Comparison of ENCODE assay signal across 8 cellular contexts in genomic region chr12:94875525-94875924, GRCh38.
DNase-seq lines count a peak whose midpoint lies in the region; ATAC-seq and TF ChIP-seq lines count a peak whose summit lies in the region.

No MANE protein-coding gene starts in this region.

- no peaks in the 10 kb centered on the region for H3K4me1 ChIP-seq in OCI-LY1 (ENCODE audit: insufficient read depth, low read length, severe bottlenecking)
- peaks cover 19 to 48% (median 44%) of the 10 kb centered on the region in 4 donors for H3K4me1 ChIP-seq in esophagus muscularis mucosa
- H3K4me1 ChIP-seq in spleen: peaks cover 5 to 35% (median 24%) of the 10 kb centered on the region in 6 donors
- no peaks in the 10 kb centered on the region for H3K4me1 ChIP-seq in GM23248 (ENCODE audit: insufficient read depth)

- TF ChIP-seq POLR2A in esophagus muscularis mucosa (IDR thresholded peaks at IDR 0.05; ENCODE audit: low read depth) (no peak), spleen (IDR thresholded peaks at IDR 0.05) (no peak)

- DNase-seq in DMS53 treated with DMSO at 0.1 percent for 48 hours (lab: John Stamatoyannopoulos, UW; ENCODE audit: unreplicated experiment): peak; percentile 87
- DNase-seq in GM19238 (ENCODE audit: insufficient read length, low spot score): peak; percentile 58
- peak; percentile 50 for DNase-seq in esophagus muscularis mucosa (ENCODE audit: extremely low spot score)
- no peak for DNase-seq in spleen
- DNase-seq in GM23248: no peak
- DNase-seq in activated gamma-delta T cell (lab: John Stamatoyannopoulos, UW): no peak

- H3K4me2 ChIP-seq in OCI-LY1 (ENCODE audit: low read length) (no peak overlapping the region), GM23248 (ENCODE audit: unreplicated experiment) (no peak overlapping the region)

- H3K9me3 ChIP-seq in OCI-LY1 (ENCODE audit: low read length) (no peaks in the 10 kb centered on the region), esophagus muscularis mucosa (no peaks in the 10 kb centered on the region), spleen (no peaks in the 10 kb centered on the region), GM23248 (ENCODE audit: low read depth) (no peaks in the 10 kb centered on the region)

- H3K27me3 ChIP-seq in OCI-LY1 (ENCODE audit: insufficient read depth, low read length): no peaks in the 10 kb centered on the region
- H3K27me3 ChIP-seq in esophagus muscularis mucosa: peaks cover 0 to 15% (median 0%) of the 10 kb centered on the region in 4 donors
- peaks cover 3 to 93% (median 47%) of the 10 kb centered on the region in 7 donors for H3K27me3 ChIP-seq in spleen (replicated peaks in 1 of 7)
- H3K27me3 ChIP-seq in GM23248 (replicated peaks; ENCODE audit: insufficient read depth): peaks cover 52% of the 10 kb centered on the region

- TF ChIP-seq EP300 in esophagus muscularis mucosa (IDR thresholded peaks at IDR 0.05): no peak

- H3K9me2 ChIP-seq in OCI-LY1 (ENCODE audit: low read depth, low read length): no peaks in the 10 kb centered on the region
- H3K9me2 ChIP-seq in GM23248 (ENCODE audit: insufficient read depth): no peaks in the 10 kb centered on the region

- no peak overlapping the region for H3K9ac ChIP-seq in OCI-LY1 (ENCODE audit: low read length)
- no peak overlapping the region for H3K9ac ChIP-seq in GM23248

- no peaks in the 10 kb centered on the region for H3K79me2 ChIP-seq in OCI-LY1 (ENCODE audit: insufficient read depth, low read length)
- no peaks in the 10 kb centered on the region for H3K79me2 ChIP-seq in GM23248 (ENCODE audit: insufficient read depth)

- in situ Hi-C loops in GM23248 (cut with MboI): no loop called here

- H3K4me3 ChIP-seq in OCI-LY1 (ENCODE audit: low read depth, low read length, poor library complexity, severe bottlenecking): no peak overlapping the region
- no peak overlapping the region for H3K4me3 ChIP-seq in esophagus muscularis mucosa
- no peak overlapping the region for H3K4me3 ChIP-seq in spleen
- H3K4me3 ChIP-seq in GM23248: no peak overlapping the region

- ATAC-seq in HG03442 (IDR thresholded peaks at IDR 0.05; ENCODE audit: unreplicated experiment): peak; percentile 40

- no peak overlapping the region for H2AFZ ChIP-seq in OCI-LY1 (ENCODE audit: low read length)
- no peak overlapping the region for H2AFZ ChIP-seq in GM23248

- no peak overlapping the region for H3K27ac ChIP-seq in OCI-LY1 (ENCODE audit: low read depth, low read length, poor library complexity, severe bottlenecking)
- peak overlapping the region in 3 of 4 donors; percentile 80 to 84 (median 82) for H3K27ac ChIP-seq in esophagus muscularis mucosa (replicated peaks in 1 of 4)
- no peak overlapping the region for H3K27ac ChIP-seq in spleen
- no peak overlapping the region for H3K27ac ChIP-seq in GM23248

- H3K36me3 ChIP-seq in OCI-LY1 (ENCODE audit: insufficient read depth, low read length) (no peaks in the 10 kb centered on the region), esophagus muscularis mucosa (no peaks in the 10 kb centered on the region), spleen (no peaks in the 10 kb centered on the region), GM23248 (ENCODE audit: low read depth) (no peaks in the 10 kb centered on the region)

- H3F3A ChIP-seq in OCI-LY1 (ENCODE audit: insufficient read depth, low read length) (no peaks in the 10 kb centered on the region), GM23248 (ENCODE audit: insufficient read depth) (no peaks in the 10 kb centered on the region)

- intact Hi-C loops in esophagus muscularis mucosa (cut with DNase I) (loop anchor here (5.0 to 10.0 kb wide), 2 partner anchors 101 to 333 kb away; no protein-coding TSS in a partner anchor), spleen (cut with DNase I; ENCODE audit: low total_unique reads) (no loop called here)

- TF ChIP-seq CTCF in OCI-LY1 (IDR thresholded peaks at IDR 0.05; ENCODE audit: low read length): peak; percentile 52
- TF ChIP-seq CTCF in esophagus muscularis mucosa (IDR thresholded peaks at IDR 0.05): peak; percentile 48 to 55 (median 49)
- TF ChIP-seq CTCF in spleen (IDR thresholded peaks at IDR 0.05 in 8 of 11, conservative IDR thresholded peaks at IDR 0.05 in 3 of 11): peak in 8 of 11 experiments; percentile 33 to 59 (median 42)

- H4K20me1 ChIP-seq in OCI-LY1 (ENCODE audit: insufficient read depth, low read length): no peaks in the 10 kb centered on the region
- no peaks in the 10 kb centered on the region for H4K20me1 ChIP-seq in GM23248 (ENCODE audit: insufficient read depth)

- WGBS in esophagus muscularis mucosa: 47% methylated on average over 5 of the region's 5 CpGs
- WGBS in spleen, 5 donors: 28 to 45% (median 42%) methylated on average over 5 of the region's 5 CpGs
- 63 to 66% methylated on average over 5 of the region's 5 CpGs for WGBS in GM23248 (ENCODE audit: low coverage in 1 of 2, low lambda C conversion rate in 2 of 2, missing lambda C conversion rate in 2 of 2), 2 experiments

Comparison
In these comparisons a context has a peak if more than half of its experiments do, and no peak if none do; other contexts are left out.
1. DNase-seq: peak in DMS53 treated with DMSO at 0.1 percent for 48 hours (single experiment), GM19238 (single experiment) and esophagus muscularis mucosa (single experiment); none in spleen (single experiment), GM23248 (single experiment) and activated gamma-delta T cell (single experiment).
2. H3K27ac ChIP-seq: peak in esophagus muscularis mucosa (3 of 4); none in OCI-LY1 (single experiment), spleen (0 of 8) and GM23248 (single experiment).
3. Peak in every context shown above with its lines, with median percentiles within 50 percentile points of each other: CTCF ChIP-seq.